32 cellular contexts compared by ENCODE assay signal in genomic region chr9:19577411-19577810, GRCh38.
"Had no signal": no experiment of that assay in that cellular context is flagged by ENCODE, and none has a peak within 500 bp of the region (broad histone marks: within the 10 kb centered on the region; RNA-seq: fewer than 3 reads in every experiment).

No MANE protein-coding gene starts in this region.

- H3K27ac ChIP-seq: left lung, lower lobe of right lung, pancreas, prostate gland, sigmoid colon, testis, thyroid gland, transverse colon, upper lobe of left lung, vagina had no signal

- H3K4me3 Mint-ChIP-seq: immature natural killer cell; naive thymus-derived CD8-positive, alpha-beta T cell; nephron; neural crest cell; stimulated activated memory B cell treated with anti-CD40 and anti-IgM and Interleukin-4, amounts not matched to agents 10 μg/mL and 1 μg/mL and 100 μg/mL, for 72 hours; stimulated activated naive CD8-positive, alpha-beta T cell treated with anti-CD3 and anti-CD28 coated beads, Interleukin-15, amount 100 ng/mL, for 72 hours had no signal

- H3K36me3 ChIP-seq: left lung, lower lobe of right lung, pancreas, prostate gland, sigmoid colon, thyroid gland, transverse colon, upper lobe of left lung, vagina had no signal

- H3K4me3 ChIP-seq: left lung, lower lobe of right lung, pancreas, prostate gland, sigmoid colon, smooth muscle cell, testis, thyroid gland, transverse colon, upper lobe of left lung, vagina had no signal

- H3K27ac Mint-ChIP-seq: immature natural killer cell; nephron; stimulated activated memory B cell treated with anti-CD40 and anti-IgM and Interleukin-4, amounts not matched to agents 10 μg/mL and 1 μg/mL and 100 μg/mL, for 72 hours had no signal

- H3K36me3 Mint-ChIP-seq: immature natural killer cell; naive thymus-derived CD8-positive, alpha-beta T cell; stimulated activated memory B cell treated with anti-CD40 and anti-IgM and Interleukin-4, amounts not matched to agents 10 μg/mL and 1 μg/mL and 100 μg/mL, for 72 hours had no signal

- H3K4me1 ChIP-seq: left lung, lower lobe of right lung, pancreas, prostate gland, sigmoid colon, testis, thyroid gland, transverse colon, upper lobe of left lung, vagina had no signal

- H3K4me2 ChIP-seq: smooth muscle cell had no signal

- H3K27me3 Mint-ChIP-seq: stimulated activated memory B cell treated with anti-CD40 and anti-IgM and Interleukin-4, amounts not matched to agents 10 μg/mL and 1 μg/mL and 100 μg/mL, for 72 hours had no signal

- FAIRE-seq: islet of Langerhans, kidney, pancreas had no signal

- H3K27me3 ChIP-seq: left lung, pancreas, sigmoid colon, testis, thyroid gland, transverse colon, upper lobe of left lung, vagina had no signal

- ATAC-seq: left colon; left lung; lower lobe of right lung; naive thymus-derived CD8-positive, alpha-beta T cell; pancreas; right cardiac atrium; stimulated activated memory B cell treated with anti-CD40 and anti-IgM and Interleukin-4, amounts not matched to agents 10 μg/mL and 1 μg/mL and 100 μg/mL, for 72 hours; stimulated activated naive CD8-positive, alpha-beta T cell treated with anti-CD3 and anti-CD28 coated beads, Interleukin-15, amount 100 ng/mL, for 72 hours had no signal

- DNase-seq: immature natural killer cell; kidney; left colon; left lung; lower lobe of right lung; mammary epithelial cell; mesenchymal stem cell; naive thymus-derived CD8-positive, alpha-beta T cell; nucleus accumbens; pancreas; posterior cingulate gyrus; retina; right cardiac atrium; sigmoid colon; stimulated activated CD4-positive, alpha-beta T cell treated with anti-CD3 and anti-CD28 coated beads, Interleukin-1b, Interleukin-23, amount 100 ng/mL, for 48 hours; stimulated activated CD4-positive, alpha-beta T cell treated with anti-CD3 and anti-CD28 coated beads, Interleukin-2, amount 100 ng/mL, for 48 hours; stimulated activated CD4-positive, alpha-beta T cell treated with anti-CD3 and anti-CD28 coated beads, Interleukin-4, amount 100 ng/mL, for 4 hours; stimulated activated CD8-positive, alpha-beta memory T cell treated with anti-CD3 and anti-CD28 coated beads, Interleukin-4, amount 100 ng/mL, for 48 hours; stimulated activated naive CD4-positive, alpha-beta T cell treated with Interleukin-2 at 50 U/mL for 16 hours; stimulated activated naive CD8-positive, alpha-beta T cell treated with anti-CD3 and anti-CD28 coated beads, Interleukin-15, amount 100 ng/mL, for 72 hours; substantia nigra; testis; transverse colon; upper lobe of left lung had no signal

- H3K9me3 ChIP-seq: left lung, lower lobe of right lung, pancreas, prostate gland, testis, thyroid gland, transverse colon, upper lobe of left lung, vagina had no signal

- H3K4me1 Mint-ChIP-seq: immature natural killer cell; naive thymus-derived CD8-positive, alpha-beta T cell; neural crest cell; stimulated activated memory B cell treated with anti-CD40 and anti-IgM and Interleukin-4, amounts not matched to agents 10 μg/mL and 1 μg/mL and 100 μg/mL, for 72 hours; stimulated activated naive CD8-positive, alpha-beta T cell treated with anti-CD3 and anti-CD28 coated beads, Interleukin-15, amount 100 ng/mL, for 72 hours had no signal

- H3K9me3 Mint-ChIP-seq: nephron; neural crest cell; stimulated activated naive CD8-positive, alpha-beta T cell treated with anti-CD3 and anti-CD28 coated beads, Interleukin-15, amount 100 ng/mL, for 72 hours had no signal
